27 cellular contexts compared by ENCODE assay signal in genomic region chr16:35561346-35561745, GRCh38.
"Had no signal": no experiment of that assay in that cellular context is flagged by ENCODE, and none has a peak within 500 bp of the region (broad histone marks: within the 10 kb centered on the region; RNA-seq: fewer than 3 reads in every experiment).

No MANE protein-coding gene starts in this region.

- H3K4me2 ChIP-seq: neural progenitor cell had no signal

- H3K9ac ChIP-seq: neural progenitor cell had no signal

- H3K4me1 ChIP-seq: left ventricle myocardium inferior, neural progenitor cell, right atrium auricular region, stomach, testis, thyroid gland, transverse colon, upper lobe of right lung had no signal

- ATAC-seq: left colon; natural killer cell; sciatic nerve; stimulated activated naive B cell treated with anti-CD40 and anti-IgM and Interleukin-4, amounts not matched to agents 10 μg/mL and 1 μg/mL and 100 μg/mL, for 72 hours; stimulated activated naive CD8-positive, alpha-beta T cell treated with anti-CD3 and anti-CD28 coated beads, Interleukin-15, Interleukin-2, amounts not matched to agents 100 U/mL and 50 U/mL, for 24 hours; upper lobe of right lung had no signal

- H3K27ac ChIP-seq: left ventricle myocardium inferior, neural progenitor cell, neutrophil, right atrium auricular region, stomach, testis, thyroid gland, transverse colon, upper lobe of right lung had no signal

- H3K4me3 ChIP-seq: left ventricle myocardium inferior, lung, neural progenitor cell, right atrium auricular region, skin epidermis, stomach, testis, thyroid gland, transverse colon, upper lobe of right lung had no signal

- FAIRE-seq: kidney, urothelium cell line had no signal

- DNase-seq: hippocampal formation; kidney; left colon; left ventricle myocardium inferior; mesendoderm; naive B cell; natural killer cell; nephron progenitor cell; occipital lobe; stimulated activated CD4-positive, alpha-beta T cell treated with anti-CD3 and anti-CD28 coated beads, Interleukin-12 subunit alpha, Interleukin-12 subunit beta, amount 100 ng/mL, for 4 hours; stimulated activated CD4-positive, alpha-beta T cell treated with anti-CD3 and anti-CD28 coated beads, Interleukin-15, amount 100 ng/mL, for 24 hours; stimulated activated CD4-positive, alpha-beta T cell treated with anti-CD3 and anti-CD28 coated beads, Interleukin-2, amount 100 ng/mL, for 24 hours; stimulated activated CD4-positive, alpha-beta T cell treated with anti-CD3 and anti-CD28 coated beads, Interleukin-4, amount 100 ng/mL, for 1 hour; stimulated activated naive B cell treated with anti-CD40 and anti-IgM and Interleukin-4, amounts not matched to agents 10 μg/mL and 1 μg/mL and 100 μg/mL, for 72 hours; stimulated activated naive CD8-positive, alpha-beta T cell treated with anti-CD3 and anti-CD28 coated beads, Interleukin-15, Interleukin-2, amounts not matched to agents 100 U/mL and 50 U/mL, for 24 hours; stomach; testis; thyroid gland; transverse colon; upper lobe of right lung had no signal

- H3K27me3 ChIP-seq: neural progenitor cell, neutrophil, right atrium auricular region, stomach, testis, thyroid gland, transverse colon, upper lobe of right lung had no signal

- H3K36me3 ChIP-seq: left ventricle myocardium inferior, neural progenitor cell, neutrophil, right atrium auricular region, stomach, thyroid gland, transverse colon, upper lobe of right lung had no signal

- H2AFZ ChIP-seq: neural progenitor cell had no signal

- H3K9me3 ChIP-seq: left ventricle myocardium inferior, neutrophil, right atrium auricular region, testis, thyroid gland, transverse colon, upper lobe of right lung had no signal
